In genomic region chr10:94363251-94363565, GRCh38 we compare ENCODE assay signal across 8 cellular contexts. TPM values are rescaled to one million over a fixed set of nuclear protein-coding genes. Genes with fewer than 3 reads are reported as not detected.
DNase-seq lines count a peak whose midpoint lies in the region; ATAC-seq, FAIRE-seq and TF ChIP-seq lines count a peak whose summit lies in the region.

No MANE protein-coding gene starts in this region.

- H3K4me1 ChIP-seq in muscle layer of duodenum (ENCODE audit: control insufficient read depth in 1 of 2, insufficient read depth in 2 of 2, low read length in 2 of 2), result peaks cover 6 to 13% of the 10 kb centered on the region in 2 donors

- H3K9me3 ChIP-seq in muscle layer of duodenum (ENCODE audit: control insufficient read depth in 1 of 2, low read length in 2 of 2), result no peaks in the 10 kb centered on the region

- peak; percentile 27 for ATAC-seq in GM19372 (IDR thresholded peaks at IDR 0.05; ENCODE audit: low read depth, unreplicated experiment)
- peak; percentile 18 for ATAC-seq in HG03439 (IDR thresholded peaks at IDR 0.05; ENCODE audit: unreplicated experiment)
- ATAC-seq in GM21723 (IDR thresholded peaks at IDR 0.05; ENCODE audit: unreplicated experiment), result no peak

- FAIRE-seq in bronchial epithelial cell (lab: Jason Lieb, UNC), result no peak

- H3K4me3 ChIP-seq in bronchial epithelial cell (ENCODE audit: low read depth, low read length) (peak overlapping the region; percentile 78), muscle layer of duodenum (ENCODE audit: low read depth in 1 of 2, low read length in 2 of 2) (peak overlapping the region; percentile 69 to 95)

- DNase-seq in bronchial epithelial cell (ENCODE audit: low read depth) (no peak), SW480 (ENCODE audit: low spot score) (no peak), RPMI8226 (no peak), DMS53 treated with DMSO at 0.1 percent for 48 hours (lab: John Stamatoyannopoulos, UW; ENCODE audit: unreplicated experiment) (no peak)

- H3K36me3 ChIP-seq in bronchial epithelial cell (ENCODE audit: control insufficient read depth, insufficient read depth, low read length), result peaks cover 1% of the 10 kb centered on the region
- peaks cover 0 to 4% of the 10 kb centered on the region in 2 donors for H3K36me3 ChIP-seq in muscle layer of duodenum (ENCODE audit: control insufficient read depth in 1 of 2, insufficient read depth in 2 of 2, low read length in 2 of 2)

- no peak for TF ChIP-seq CTCF in bronchial epithelial cell (IDR thresholded peaks at IDR 0.05; ENCODE audit: insufficient read depth, low read length, severe bottlenecking)

- H3K27me3 ChIP-seq in bronchial epithelial cell (ENCODE audit: control insufficient read depth, insufficient read depth, low read length) (no peaks in the 10 kb centered on the region), muscle layer of duodenum (ENCODE audit: low read depth, low read length) (no peaks in the 10 kb centered on the region)

- no peak overlapping the region for H3K27ac ChIP-seq in muscle layer of duodenum (ENCODE audit: low read length)

RNA-seq across cellular contexts. Expression of gene NOC3L, which starts 0.5 kb away (rescaled TPM):
- 18.2 and 22.6 TPM in 2 replicates for total RNA-seq in bronchial epithelial cell

RNA-seq across cellular contexts. Expression of gene TBC1D12, which starts 39.1 kb away (rescaled TPM):
- total RNA-seq in bronchial epithelial cell, result 10.8 and 11.3 TPM in 2 replicates
